8 cellular contexts compared by ENCODE assay signal in the genomic region with DNA sequence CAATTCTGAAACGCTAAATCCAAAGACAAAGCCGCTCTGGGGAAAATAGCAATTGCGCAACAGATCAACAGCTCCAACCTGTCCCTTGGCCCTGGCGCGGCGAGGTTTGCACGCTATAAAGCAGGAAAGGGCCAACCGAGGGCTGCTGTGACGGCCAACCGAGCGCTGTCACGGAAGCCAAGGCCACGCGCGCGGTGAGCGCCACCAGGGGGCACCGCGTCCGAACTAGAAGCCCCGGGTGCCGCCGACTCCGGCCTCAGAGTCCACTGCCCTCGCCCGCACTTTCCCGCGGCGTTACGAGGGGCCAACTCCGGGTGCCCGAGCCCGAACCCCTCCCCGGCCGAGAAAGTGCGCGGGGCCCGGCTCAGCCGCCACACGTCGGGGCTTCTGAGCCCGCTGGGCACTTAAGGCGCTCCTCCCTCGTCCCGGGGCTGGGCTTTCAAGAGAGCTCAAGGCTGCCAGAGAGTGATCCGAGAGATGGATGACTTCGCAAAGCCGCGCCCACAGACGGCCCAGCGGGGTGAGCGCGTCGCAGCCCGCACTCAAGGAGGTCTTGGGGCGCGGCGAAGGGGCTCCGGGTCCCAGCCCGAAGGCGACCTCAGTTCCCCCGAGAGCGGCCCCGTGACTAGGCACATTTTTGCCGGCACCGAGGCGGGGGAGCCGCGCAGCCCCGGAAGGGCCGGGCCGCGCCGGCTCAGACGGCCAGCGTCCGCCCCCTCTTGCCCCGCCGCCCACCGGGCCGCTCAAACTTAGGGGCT. TPM values are rescaled to one million over a fixed set of nuclear protein-coding genes. Genes with fewer than 3 reads are reported as not detected.
A peak's percentile ranks its signal among the peaks of the same experiment; 100 is the strongest.
DNase-seq lines count a peak whose midpoint lies in the region; ATAC-seq, FAIRE-seq and TF ChIP-seq lines count a peak whose summit lies in the region.

No MANE protein-coding gene starts in this region.

- peaks cover 0 to 50% of the 10 kb centered on the region in 2 donors for H3K4me1 ChIP-seq in right atrium auricular region
- peaks cover 44% of the 10 kb centered on the region for H3K4me1 ChIP-seq in psoas muscle

- H3K36me3 ChIP-seq in right atrium auricular region (no peaks in the 10 kb centered on the region), psoas muscle (ENCODE audit: insufficient read depth in 1 of 2, low read depth in 1 of 2) (no peaks in the 10 kb centered on the region)

- no peaks in the 10 kb centered on the region for H3K9me3 ChIP-seq in right atrium auricular region
- H3K9me3 ChIP-seq in psoas muscle: no peaks in the 10 kb centered on the region

- H3K27ac ChIP-seq in right atrium auricular region (peak overlapping the region; percentile 100), psoas muscle (peak overlapping the region; percentile 99)

- WGBS in psoas muscle, 3 donors: 0% methylated on average over 47 to 81 of the region's 81 CpGs

- peak; percentile 64 to 90 for TF ChIP-seq CTCF in right atrium auricular region (IDR thresholded peaks at IDR 0.05)
- TF ChIP-seq CTCF in psoas muscle (IDR thresholded peaks at IDR 0.05): peak; percentile 88

- H3K27me3 ChIP-seq in right atrium auricular region (no peaks in the 10 kb centered on the region), psoas muscle (ENCODE audit: insufficient read depth in 3 of 3, low read length in 2 of 3) (no peaks in the 10 kb centered on the region)

- peak; percentile 43 for TF ChIP-seq POLR2A in GM15510 (IDR thresholded peaks at IDR 0.05; ENCODE audit: borderline replicate concordance, extremely low read depth, insufficient read length)

- no peak for FAIRE-seq in urothelium cell line (lab: Jason Lieb, UNC)

- peak overlapping the region; percentile 89 to 99 for H3K4me3 ChIP-seq in right atrium auricular region
- H3K4me3 ChIP-seq in psoas muscle: peak overlapping the region; percentile 86

- peak; percentile 69 for DNase-seq in NCI-H146 treated with DMSO at 0.1 percent for 48 hours (lab: John Stamatoyannopoulos, UW; ENCODE audit: unreplicated experiment)
- peak; percentile 87 to 94 (median 90) for DNase-seq in T-helper 1 cell
- peak; percentile 66 to 98 (median 90) for DNase-seq in amygdala (lab: John Stamatoyannopoulos, UW)
- peak; percentile 99 for DNase-seq in right atrium auricular region (ENCODE audit: low spot score)
- peak; percentile 99 to 100 for DNase-seq in psoas muscle
- DNase-seq in urothelium cell line (ENCODE audit: low spot score): peak; percentile 87

- intact Hi-C loops in psoas muscle (cut with DNase I): loop anchor here (1.0 to 10.0 kb wide), 4 partner anchors 49 to 99 kb away; partner anchors contain the start of gene HNRNPA3 (in 1 of the 2)

- ATAC-seq in HG02884 (IDR thresholded peaks at IDR 0.05; ENCODE audit: unreplicated experiment): peak; percentile 40
- peak; percentile 82 to 84 (median 83) for ATAC-seq in psoas muscle

RNA-seq across cellular contexts. Expression of gene NFE2L2, which starts 0.9 kb away (rescaled TPM):
- total RNA-seq in right atrium auricular region: 10 to 100 TPM; 68.2 to 84.1 TPM
- total RNA-seq in psoas muscle: 100 to 1,000 TPM in 1 of 4 donors, 10 to 100 TPM in 3; 42.4 to 127 (median 66.0) TPM
- 10 to 100 TPM; 44.4 to 56.6 (median 51.5) TPM for polyA plus RNA-seq in psoas muscle

RNA-seq across cellular contexts. Expression of gene HNRNPA3, which starts 51.0 kb away (rescaled TPM):
- total RNA-seq in right atrium auricular region (10 to 100 TPM; 24.1 to 28.1 TPM), psoas muscle (100 to 1,000 TPM in 1 of 4 donors, 10 to 100 TPM in 3; 72.8 to 125 (median 91.0) TPM)
- 100 to 1,000 TPM in 1 of 3 donors, 10 to 100 TPM in 2; 66.0 to 227 (median 81.8) TPM for polyA plus RNA-seq in psoas muscle

Comparison
In these comparisons a context has a peak if more than half of its experiments do, and no peak if none do; other contexts are left out.
1. Peak in every context shown above with its lines: DNase-seq, ATAC-seq, H3K4me3 ChIP-seq and H3K27ac ChIP-seq.